In genomic region chr3:70980646-70981031, GRCh38 we compare ENCODE assay signal across 12 cellular contexts.
DNase-seq lines count a peak whose midpoint lies in the region; ATAC-seq and TF ChIP-seq lines count a peak whose summit lies in the region.
"Had no signal": no experiment of that assay in that cellular context is flagged by ENCODE, and none has a peak within 500 bp of the region (broad histone marks: within the 10 kb centered on the region; RNA-seq: fewer than 3 reads in every experiment).

No MANE protein-coding gene starts in this region.

- H3K9me2 ChIP-seq in hepatocyte (replicated peaks; ENCODE audit: insufficient read depth): no peaks in the 10 kb centered on the region
- H3K9me2 ChIP-seq: SK-N-SH had no signal

- no peaks in the 10 kb centered on the region for H3K9me3 ChIP-seq in hepatocyte (ENCODE audit: low read depth)
- H3K9me3 ChIP-seq: A549, SK-N-SH had no signal

- peak overlapping the region; percentile 87 for H3K27ac Mint-ChIP-seq in activated CD4-positive, alpha-beta T cell treated with anti-CD3 and anti-CD28 coated beads, Interleukin-2, amount 10 ng/mL, durations not matched to agents 24 days and 14 days
- H3K27ac Mint-ChIP-seq in activated CD4-positive, alpha-beta memory T cell treated with anti-CD3 and anti-CD28 coated beads, Interleukin-2, amount 10 ng/mL, durations not matched to agents 7 days and 5 days: peak overlapping the region; percentile 73
- peak overlapping the region; percentile 89 for H3K27ac Mint-ChIP-seq in stimulated activated naive CD8-positive, alpha-beta T cell treated with anti-CD3 and anti-CD28 coated beads, Interleukin-15, Interleukin-2, amounts not matched to agents 100 ng/mL and 50 ng/mL, for 24 hours

- H3K36me3 ChIP-seq in hepatocyte (replicated peaks; ENCODE audit: insufficient read depth, low read depth): peaks cover 6% of the 10 kb centered on the region

- peak; percentile 40 for ATAC-seq in left colon
- ATAC-seq: A549 had no signal

- H3K27me3 Mint-ChIP-seq in activated CD4-positive, alpha-beta T cell treated with anti-CD3 and anti-CD28 coated beads, Interleukin-2, amount 10 ng/mL, durations not matched to agents 24 days and 14 days: no peaks in the 10 kb centered on the region
- no peaks in the 10 kb centered on the region for H3K27me3 Mint-ChIP-seq in activated CD4-positive, alpha-beta memory T cell treated with anti-CD3 and anti-CD28 coated beads, Interleukin-2, amount 10 ng/mL, durations not matched to agents 7 days and 5 days
- H3K27me3 Mint-ChIP-seq in stimulated activated naive CD8-positive, alpha-beta T cell treated with anti-CD3 and anti-CD28 coated beads, Interleukin-15, Interleukin-2, amounts not matched to agents 100 ng/mL and 50 ng/mL, for 24 hours: no peaks in the 10 kb centered on the region

- POLR2A ChIA-PET in activated CD4-positive, alpha-beta memory T cell treated with anti-CD3 and anti-CD28 coated beads, Interleukin-2, amount 10 ng/mL, durations not matched to agents 7 days and 5 days (lab: Charles Lee): no interaction called here

- H2AFZ ChIP-seq in hepatocyte: no peak overlapping the region

- H3K36me3 Mint-ChIP-seq in activated CD4-positive, alpha-beta T cell treated with anti-CD3 and anti-CD28 coated beads, Interleukin-2, amount 10 ng/mL, durations not matched to agents 24 days and 14 days (ENCODE audit: low read depth): peaks cover 77% of the 10 kb centered on the region
- peaks cover 79% of the 10 kb centered on the region for H3K36me3 Mint-ChIP-seq in activated CD4-positive, alpha-beta memory T cell treated with anti-CD3 and anti-CD28 coated beads, Interleukin-2, amount 10 ng/mL, durations not matched to agents 7 days and 5 days (ENCODE audit: low read depth)
- H3K36me3 Mint-ChIP-seq in stimulated activated naive CD8-positive, alpha-beta T cell treated with anti-CD3 and anti-CD28 coated beads, Interleukin-15, Interleukin-2, amounts not matched to agents 100 ng/mL and 50 ng/mL, for 24 hours (ENCODE audit: low read depth): peaks cover 87% of the 10 kb centered on the region

- peaks cover 25% of the 10 kb centered on the region for H3K4me1 ChIP-seq in hepatocyte (ENCODE audit: insufficient read depth)

- no peaks in the 10 kb centered on the region for H3K27me3 ChIP-seq in hepatocyte

- no peak overlapping the region for H3K27ac ChIP-seq in hepatocyte

- 84% methylated on average over 5 of the region's 5 CpGs for WGBS in hepatocyte (ENCODE audit: low lambda C conversion rate, missing lambda C conversion rate)

- DNase-seq in activated CD4-positive, alpha-beta T cell treated with anti-CD3 and anti-CD28 coated beads, Interleukin-2, amount 10 ng/mL, durations not matched to agents 24 days and 14 days: no peak
- DNase-seq in activated CD4-positive, alpha-beta T cell treated with anti-CD3 and anti-CD28 coated beads, Interleukin-2, amount 50 U/mL, for 48 hours: no peak
- DNase-seq in activated CD4-positive, alpha-beta memory T cell treated with anti-CD3 and anti-CD28 coated beads, Interleukin-2, amount 10 ng/mL, durations not matched to agents 7 days and 5 days: no peak
- DNase-seq in left colon (no peak), NCI-H2081 treated with DMSO at 0.1 percent for 48 hours (lab: John Stamatoyannopoulos, UW) (no peak), hepatocyte (ENCODE audit: low spot score) (no peak), UCSD-AML1 (lab: John Stamatoyannopoulos, UW; ENCODE audit: unreplicated experiment) (no peak)
- DNase-seq: GOT3, NCI-H526 treated with DMSO at 0.1 percent for 48 hours, SK-N-SH had no signal

- no peak overlapping the region for H3K4me3 ChIP-seq in hepatocyte
- H3K4me3 ChIP-seq: A549 had no signal

- H3K79me2 ChIP-seq in hepatocyte: peaks cover 3% of the 10 kb centered on the region

- H4K20me1 ChIP-seq in hepatocyte (ENCODE audit: insufficient read depth, poor library complexity, severe bottlenecking): no peaks in the 10 kb centered on the region

- TF ChIP-seq CTCF in hepatocyte (IDR thresholded peaks at IDR 0.05; ENCODE audit: poor library complexity): no peak

- intact Hi-C loops in activated CD4-positive, alpha-beta T cell treated with anti-CD3 and anti-CD28 coated beads, Interleukin-2, amount 10 ng/mL, durations not matched to agents 24 days and 14 days (cut with micrococcal nuclease): no loop called here
- intact Hi-C loops in left colon (cut with DNase I, micrococcal nuclease): no loop called here

- CTCF ChIA-PET in activated CD4-positive, alpha-beta memory T cell treated with anti-CD3 and anti-CD28 coated beads, Interleukin-2, amount 10 ng/mL, durations not matched to agents 7 days and 5 days (lab: Charles Lee): no interaction called here

- no peaks in the 10 kb centered on the region for H3K9me3 Mint-ChIP-seq in activated CD4-positive, alpha-beta T cell treated with anti-CD3 and anti-CD28 coated beads, Interleukin-2, amount 10 ng/mL, durations not matched to agents 24 days and 14 days
- no peaks in the 10 kb centered on the region for H3K9me3 Mint-ChIP-seq in activated CD4-positive, alpha-beta memory T cell treated with anti-CD3 and anti-CD28 coated beads, Interleukin-2, amount 10 ng/mL, durations not matched to agents 7 days and 5 days
- no peaks in the 10 kb centered on the region for H3K9me3 Mint-ChIP-seq in stimulated activated naive CD8-positive, alpha-beta T cell treated with anti-CD3 and anti-CD28 coated beads, Interleukin-15, Interleukin-2, amounts not matched to agents 100 ng/mL and 50 ng/mL, for 24 hours

- peaks cover 46% of the 10 kb centered on the region for H3K4me1 Mint-ChIP-seq in activated CD4-positive, alpha-beta T cell treated with anti-CD3 and anti-CD28 coated beads, Interleukin-2, amount 10 ng/mL, durations not matched to agents 24 days and 14 days
- H3K4me1 Mint-ChIP-seq in activated CD4-positive, alpha-beta memory T cell treated with anti-CD3 and anti-CD28 coated beads, Interleukin-2, amount 10 ng/mL, durations not matched to agents 7 days and 5 days: peaks cover 52% of the 10 kb centered on the region
- peaks cover 62% of the 10 kb centered on the region for H3K4me1 Mint-ChIP-seq in stimulated activated naive CD8-positive, alpha-beta T cell treated with anti-CD3 and anti-CD28 coated beads, Interleukin-15, Interleukin-2, amounts not matched to agents 100 ng/mL and 50 ng/mL, for 24 hours (ENCODE audit: low read depth)

- H3K4me2 ChIP-seq in hepatocyte: no peak overlapping the region
- H3K4me2 ChIP-seq: A549 had no signal

- H3K4me3 Mint-ChIP-seq in activated CD4-positive, alpha-beta T cell treated with anti-CD3 and anti-CD28 coated beads, Interleukin-2, amount 10 ng/mL, durations not matched to agents 24 days and 14 days: peak overlapping the region; percentile 47
- peak overlapping the region; percentile 5 for H3K4me3 Mint-ChIP-seq in activated CD4-positive, alpha-beta memory T cell treated with anti-CD3 and anti-CD28 coated beads, Interleukin-2, amount 10 ng/mL, durations not matched to agents 7 days and 5 days
- peak overlapping the region; percentile 45 for H3K4me3 Mint-ChIP-seq in stimulated activated naive CD8-positive, alpha-beta T cell treated with anti-CD3 and anti-CD28 coated beads, Interleukin-15, Interleukin-2, amounts not matched to agents 100 ng/mL and 50 ng/mL, for 24 hours
